ENCODE assay signal across 20 cellular contexts in genomic region chr19:50450369-50451222, GRCh38. TPM values are rescaled to one million over a fixed set of nuclear protein-coding genes. Genes with fewer than 3 reads are reported as not detected.
"Had no signal": no experiment of that assay in that cellular context is flagged by ENCODE, and none has a peak within 500 bp of the region (broad histone marks: within the 10 kb centered on the region; RNA-seq: fewer than 3 reads in every experiment).

No MANE protein-coding gene starts in this region.

- H3K9me3 Mint-ChIP-seq: immature natural killer cell had no signal

- H3K36me3 ChIP-seq: breast epithelium, esophagus muscularis mucosa, thyroid gland had no signal

- H3K4me1 ChIP-seq: breast epithelium, esophagus muscularis mucosa, thyroid gland had no signal

- ATAC-seq: activated CD4-positive, CD25-positive, alpha-beta regulatory T cell treated with anti-CD3 and anti-CD28 coated beads, Interleukin-2, amount 50 U/mL, for 24 hours; activated CD8-positive, alpha-beta memory T cell treated with anti-CD3 and anti-CD28 coated beads, Interleukin-2, amount 10 ng/mL, durations not matched to agents 7 days and 5 days; left cardiac atrium; naive thymus-derived CD4-positive, alpha-beta T cell; right cardiac atrium had no signal

- H3K4me3 Mint-ChIP-seq: activated CD8-positive, alpha-beta memory T cell treated with anti-CD3 and anti-CD28 coated beads, Interleukin-2, amount 10 ng/mL, durations not matched to agents 7 days and 5 days; immature natural killer cell; T-helper 1 cell treated with Interleukin-12 subunit alpha and Interleukin-12 subunit beta and Interleukin-4 antibody, amounts not matched to agents 30 μg/mL and 1 μg/mL, for 36 hours had no signal

- H3K4me2 ChIP-seq: smooth muscle cell had no signal

- DNase-seq: activated CD4-positive, alpha-beta T cell treated with anti-CD3 and anti-CD28 coated beads, Interleukin-2, amount 50 U/mL, for 48 hours; activated CD8-positive, alpha-beta memory T cell treated with anti-CD3 and anti-CD28 coated beads, Interleukin-2, amount 10 ng/mL, durations not matched to agents 7 days and 5 days; activated gamma-delta T cell treated with Interleukin-2 at 50 U/mL for 16 hours; activated T-cell treated with anti-CD3 and anti-CD28 coated beads, Interleukin-2, amount 50 U/mL, for 48 hours; aorta; immature natural killer cell; left cardiac atrium; naive thymus-derived CD4-positive, alpha-beta T cell; nucleus accumbens; thyroid gland had no signal

- H3K27ac ChIP-seq: breast epithelium, esophagus muscularis mucosa, thyroid gland had no signal

- H3K4me3 ChIP-seq: breast epithelium, esophagus muscularis mucosa, lung, smooth muscle cell, thyroid gland had no signal

- H3K4me1 Mint-ChIP-seq: activated CD8-positive, alpha-beta memory T cell treated with anti-CD3 and anti-CD28 coated beads, Interleukin-2, amount 10 ng/mL, durations not matched to agents 7 days and 5 days; immature natural killer cell had no signal

- H3K27ac Mint-ChIP-seq: activated CD8-positive, alpha-beta memory T cell treated with anti-CD3 and anti-CD28 coated beads, Interleukin-2, amount 10 ng/mL, durations not matched to agents 7 days and 5 days; immature natural killer cell; progenitor cell of endocrine pancreas; T-helper 1 cell treated with Interleukin-12 subunit alpha and Interleukin-12 subunit beta and Interleukin-4 antibody, amounts not matched to agents 30 μg/mL and 1 μg/mL, for 36 hours had no signal

- H3K36me3 Mint-ChIP-seq: activated CD8-positive, alpha-beta memory T cell treated with anti-CD3 and anti-CD28 coated beads, Interleukin-2, amount 10 ng/mL, durations not matched to agents 7 days and 5 days; immature natural killer cell had no signal

- H3K27me3 ChIP-seq: thyroid gland had no signal

RNA-seq across cellular contexts. Expression of gene MYBPC2, which starts 17.9 kb away (rescaled TPM):
- total RNA-seq: activated CD8-positive, alpha-beta memory T cell treated with anti-CD3 and anti-CD28 coated beads, Interleukin-2, amount 10 ng/mL, durations not matched to agents 7 days and 5 days; aorta; chondrocyte; esophagus muscularis mucosa; fibroblast of villous mesenchyme; left cardiac atrium; right cardiac atrium; smooth muscle cell had no signal
- polyA plus RNA-seq: immature natural killer cell; naive thymus-derived CD4-positive, alpha-beta T cell; right cardiac atrium; smooth muscle cell had no signal

RNA-seq across cellular contexts. Expression of gene GARIN5A, which starts 26.1 kb away (rescaled TPM):
- total RNA-seq: activated CD8-positive, alpha-beta memory T cell treated with anti-CD3 and anti-CD28 coated beads, Interleukin-2, amount 10 ng/mL, durations not matched to agents 7 days and 5 days; aorta; fibroblast of villous mesenchyme had no signal
- polyA plus RNA-seq: aorta had no signal

RNA-seq across cellular contexts. Expression of gene SPIB, which starts 31.9 kb away (rescaled TPM):
- total RNA-seq: chondrocyte, fibroblast of villous mesenchyme, left cardiac atrium, smooth muscle cell, thyroid gland had no signal
- polyA plus RNA-seq: smooth muscle cell had no signal
